ENCODE assay signal across 1 cellular context in the genomic region with DNA sequence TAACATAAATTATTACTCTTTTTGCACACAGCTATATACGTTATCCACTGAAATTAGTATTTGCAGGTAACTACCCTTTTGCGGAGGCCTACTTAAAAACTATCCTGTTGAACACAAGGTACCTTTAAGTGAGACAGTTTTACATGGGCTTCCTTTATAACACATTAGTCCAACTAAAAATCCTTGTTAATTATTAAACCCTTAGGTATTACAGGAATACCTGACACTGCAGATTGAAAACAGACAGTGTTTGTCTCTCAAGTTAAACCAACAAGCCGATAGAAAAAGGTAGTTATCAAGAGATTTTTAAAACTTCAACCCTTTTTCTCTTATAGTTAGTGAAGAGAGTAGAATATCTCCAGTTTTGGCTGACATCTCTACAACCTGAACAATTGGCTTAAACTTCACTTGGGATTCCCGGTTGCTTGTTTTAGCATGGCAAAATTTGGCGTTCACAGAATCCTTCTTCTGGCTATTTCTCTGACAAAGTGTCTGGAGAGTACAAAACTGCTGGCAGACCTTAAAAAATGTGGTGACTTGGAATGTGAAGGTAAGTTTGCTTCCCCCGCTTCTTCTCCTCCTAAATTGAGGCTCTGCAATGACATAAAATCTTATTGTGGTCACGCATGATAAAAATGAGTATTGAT.
A peak's percentile ranks its signal among the peaks of the same experiment; 100 is the strongest.
TF ChIP-seq lines count a peak whose summit lies in the region.

A gene with protein sequence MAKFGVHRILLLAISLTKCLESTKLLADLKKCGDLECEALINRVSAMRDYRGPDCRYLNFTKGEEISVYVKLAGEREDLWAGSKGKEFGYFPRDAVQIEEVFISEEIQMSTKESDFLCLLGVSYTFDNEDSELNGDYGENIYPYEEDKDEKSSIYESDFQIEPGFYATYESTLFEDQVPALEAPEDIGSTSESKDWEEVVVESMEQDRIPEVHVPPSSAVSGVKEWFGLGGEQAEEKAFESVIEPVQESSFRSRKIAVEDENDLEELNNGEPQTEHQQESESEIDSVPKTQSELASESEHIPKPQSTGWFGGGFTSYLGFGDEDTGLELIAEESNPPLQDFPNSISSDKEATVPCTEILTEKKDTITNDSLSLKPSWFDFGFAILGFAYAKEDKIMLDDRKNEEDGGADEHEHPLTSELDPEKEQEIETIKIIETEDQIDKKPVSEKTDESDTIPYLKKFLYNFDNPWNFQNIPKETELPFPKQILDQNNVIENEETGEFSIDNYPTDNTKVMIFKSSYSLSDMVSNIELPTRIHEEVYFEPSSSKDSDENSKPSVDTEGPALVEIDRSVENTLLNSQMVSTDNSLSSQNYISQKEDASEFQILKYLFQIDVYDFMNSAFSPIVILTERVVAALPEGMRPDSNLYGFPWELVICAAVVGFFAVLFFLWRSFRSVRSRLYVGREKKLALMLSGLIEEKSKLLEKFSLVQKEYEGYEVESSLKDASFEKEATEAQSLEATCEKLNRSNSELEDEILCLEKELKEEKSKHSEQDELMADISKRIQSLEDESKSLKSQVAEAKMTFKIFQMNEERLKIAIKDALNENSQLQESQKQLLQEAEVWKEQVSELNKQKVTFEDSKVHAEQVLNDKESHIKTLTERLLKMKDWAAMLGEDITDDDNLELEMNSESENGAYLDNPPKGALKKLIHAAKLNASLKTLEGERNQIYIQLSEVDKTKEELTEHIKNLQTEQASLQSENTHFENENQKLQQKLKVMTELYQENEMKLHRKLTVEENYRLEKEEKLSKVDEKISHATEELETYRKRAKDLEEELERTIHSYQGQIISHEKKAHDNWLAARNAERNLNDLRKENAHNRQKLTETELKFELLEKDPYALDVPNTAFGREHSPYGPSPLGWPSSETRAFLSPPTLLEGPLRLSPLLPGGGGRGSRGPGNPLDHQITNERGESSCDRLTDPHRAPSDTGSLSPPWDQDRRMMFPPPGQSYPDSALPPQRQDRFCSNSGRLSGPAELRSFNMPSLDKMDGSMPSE (N-terminal part only) (plus strand): TSS at position 236 of the 647 bp plus-strand sequence. CDS start 200 bp downstream, at position 436.

TF ChIP-seq in HepG2, 621 proteins besides CTCF, POLR2A, EP300 and RAD21 (continued from another document and continues in another):
- TF ChIP-seq PCBP2 (optimal IDR thresholded peaks at IDR 0.05; ENCODE audit: low read depth, low read length, poor library complexity, severe bottlenecking) (no peak), HNRNPK (IDR thresholded peaks at IDR 0.05; ENCODE audit: low read depth, low read length, poor library complexity, severe bottlenecking) (no peak), SIX4 (CRISPR knock-in tag; IDR thresholded peaks at IDR 0.05) (no peak), ARNT2 (CRISPR knock-in tag; IDR thresholded peaks at IDR 0.05; ENCODE audit: low read depth) (no peak), ZSCAN20 (CRISPR knock-in tag; IDR thresholded peaks at IDR 0.05; ENCODE audit: borderline replicate concordance) (peak; percentile 85; the same call in 1 of the 2 replicates), IRF2 (CRISPR knock-in tag; IDR thresholded peaks at IDR 0.05) (peak; percentile 78; the same call in 1 of the 2 replicates), CBX5 (CRISPR knock-in tag; IDR thresholded peaks at IDR 0.05; ENCODE audit: borderline replicate concordance) (no peak), ZNF12 (CRISPR knock-in tag; IDR thresholded peaks at IDR 0.05) (0 out of 2 replicates have a peak, but pooled peaks have one; percentile 6), SAP130 (CRISPR knock-in tag; IDR thresholded peaks at IDR 0.05; ENCODE audit: low read depth) (peak; percentile 92), NFE2 (CRISPR knock-in tag; IDR thresholded peaks at IDR 0.05) (no peak), ZNF660 (CRISPR knock-in tag; IDR thresholded peaks at IDR 0.05; ENCODE audit: borderline replicate concordance, low read depth) (no peak), TP53 (CRISPR knock-in tag; conservative IDR thresholded peaks at IDR 0.05) (no peak), MAFK (conservative IDR thresholded peaks at IDR 0.05 in 1 of 2, IDR thresholded peaks at IDR 0.05 in 1 of 2; ENCODE audit: low read length in 2 of 2) (peak; percentile 94 to 97), BCL6 (CRISPR knock-in tag; IDR thresholded peaks at IDR 0.05) (no peak), ARHGAP35 (CRISPR knock-in tag; IDR thresholded peaks at IDR 0.05; ENCODE audit: borderline replicate concordance) (no peak), EZH2 (conservative IDR thresholded peaks at IDR 0.05; ENCODE audit: low read depth, low read length) (no peak), BHLHE40 (IDR thresholded peaks at IDR 0.05; ENCODE audit: low read length) (no peak), ZNF501 (CRISPR knock-in tag; IDR thresholded peaks at IDR 0.05) (no peak), ZKSCAN1 (IDR thresholded peaks at IDR 0.05; ENCODE audit: low read length) (no peak; the same call in 1 of the 2 replicates), TAF15 (IDR thresholded peaks at IDR 0.05; ENCODE audit: low read depth, low read length, poor library complexity, severe bottlenecking) (no peak), MBD4 (IDR thresholded peaks at IDR 0.05; ENCODE audit: borderline replicate concordance, low read length) (peak; percentile 65; the same call in 1 of the 2 replicates), ZNF337 (CRISPR knock-in tag; IDR thresholded peaks at IDR 0.05; ENCODE audit: borderline replicate concordance, low read depth) (no peak)
- TF ChIP-seq, protein P1, sequence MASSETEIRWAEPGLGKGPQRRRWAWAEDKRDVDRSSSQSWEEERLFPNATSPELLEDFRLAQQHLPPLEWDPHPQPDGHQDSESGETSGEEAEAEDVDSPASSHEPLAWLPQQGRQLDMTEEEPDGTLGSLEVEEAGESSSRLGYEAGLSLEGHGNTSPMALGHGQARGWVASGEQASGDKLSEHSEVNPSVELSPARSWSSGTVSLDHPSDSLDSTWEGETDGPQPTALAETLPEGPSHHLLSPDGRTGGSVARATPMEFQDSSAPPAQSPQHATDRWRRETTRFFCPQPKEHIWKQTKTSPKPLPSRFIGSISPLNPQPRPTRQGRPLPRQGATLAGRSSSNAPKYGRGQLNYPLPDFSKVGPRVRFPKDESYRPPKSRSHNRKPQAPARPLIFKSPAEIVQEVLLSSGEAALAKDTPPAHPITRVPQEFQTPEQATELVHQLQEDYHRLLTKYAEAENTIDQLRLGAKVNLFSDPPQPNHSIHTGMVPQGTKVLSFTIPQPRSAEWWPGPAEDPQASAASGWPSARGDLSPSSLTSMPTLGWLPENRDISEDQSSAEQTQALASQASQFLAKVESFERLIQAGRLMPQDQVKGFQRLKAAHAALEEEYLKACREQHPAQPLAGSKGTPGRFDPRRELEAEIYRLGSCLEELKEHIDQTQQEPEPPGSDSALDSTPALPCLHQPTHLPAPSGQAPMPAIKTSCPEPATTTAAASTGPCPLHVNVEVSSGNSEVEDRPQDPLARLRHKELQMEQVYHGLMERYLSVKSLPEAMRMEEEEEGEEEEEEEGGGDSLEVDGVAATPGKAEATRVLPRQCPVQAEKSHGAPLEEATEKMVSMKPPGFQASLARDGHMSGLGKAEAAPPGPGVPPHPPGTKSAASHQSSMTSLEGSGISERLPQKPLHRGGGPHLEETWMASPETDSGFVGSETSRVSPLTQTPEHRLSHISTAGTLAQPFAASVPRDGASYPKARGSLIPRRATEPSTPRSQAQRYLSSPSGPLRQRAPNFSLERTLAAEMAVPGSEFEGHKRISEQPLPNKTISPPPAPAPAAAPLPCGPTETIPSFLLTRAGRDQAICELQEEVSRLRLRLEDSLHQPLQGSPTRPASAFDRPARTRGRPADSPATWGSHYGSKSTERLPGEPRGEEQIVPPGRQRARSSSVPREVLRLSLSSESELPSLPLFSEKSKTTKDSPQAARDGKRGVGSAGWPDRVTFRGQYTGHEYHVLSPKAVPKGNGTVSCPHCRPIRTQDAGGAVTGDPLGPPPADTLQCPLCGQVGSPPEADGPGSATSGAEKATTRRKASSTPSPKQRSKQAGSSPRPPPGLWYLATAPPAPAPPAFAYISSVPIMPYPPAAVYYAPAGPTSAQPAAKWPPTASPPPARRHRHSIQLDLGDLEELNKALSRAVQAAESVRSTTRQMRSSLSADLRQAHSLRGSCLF (CRISPR knock-in tag; IDR thresholded peaks at IDR 0.05; ENCODE audit: borderline replicate concordance), result no peak
- TF ChIP-seq, protein P2, sequence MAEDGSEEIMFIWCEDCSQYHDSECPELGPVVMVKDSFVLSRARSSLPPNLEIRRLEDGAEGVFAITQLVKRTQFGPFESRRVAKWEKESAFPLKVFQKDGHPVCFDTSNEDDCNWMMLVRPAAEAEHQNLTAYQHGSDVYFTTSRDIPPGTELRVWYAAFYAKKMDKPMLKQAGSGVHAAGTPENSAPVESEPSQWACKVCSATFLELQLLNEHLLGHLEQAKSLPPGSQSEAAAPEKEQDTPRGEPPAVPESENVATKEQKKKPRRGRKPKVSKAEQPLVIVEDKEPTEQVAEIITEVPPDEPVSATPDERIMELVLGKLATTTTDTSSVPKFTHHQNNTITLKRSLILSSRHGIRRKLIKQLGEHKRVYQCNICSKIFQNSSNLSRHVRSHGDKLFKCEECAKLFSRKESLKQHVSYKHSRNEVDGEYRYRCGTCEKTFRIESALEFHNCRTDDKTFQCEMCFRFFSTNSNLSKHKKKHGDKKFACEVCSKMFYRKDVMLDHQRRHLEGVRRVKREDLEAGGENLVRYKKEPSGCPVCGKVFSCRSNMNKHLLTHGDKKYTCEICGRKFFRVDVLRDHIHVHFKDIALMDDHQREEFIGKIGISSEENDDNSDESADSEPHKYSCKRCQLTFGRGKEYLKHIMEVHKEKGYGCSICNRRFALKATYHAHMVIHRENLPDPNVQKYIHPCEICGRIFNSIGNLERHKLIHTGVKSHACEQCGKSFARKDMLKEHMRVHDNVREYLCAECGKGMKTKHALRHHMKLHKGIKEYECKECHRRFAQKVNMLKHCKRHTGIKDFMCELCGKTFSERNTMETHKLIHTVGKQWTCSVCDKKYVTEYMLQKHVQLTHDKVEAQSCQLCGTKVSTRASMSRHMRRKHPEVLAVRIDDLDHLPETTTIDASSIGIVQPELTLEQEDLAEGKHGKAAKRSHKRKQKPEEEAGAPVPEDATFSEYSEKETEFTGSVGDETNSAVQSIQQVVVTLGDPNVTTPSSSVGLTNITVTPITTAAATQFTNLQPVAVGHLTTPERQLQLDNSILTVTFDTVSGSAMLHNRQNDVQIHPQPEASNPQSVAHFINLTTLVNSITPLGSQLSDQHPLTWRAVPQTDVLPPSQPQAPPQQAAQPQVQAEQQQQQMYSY (CRISPR knock-in tag; IDR thresholded peaks at IDR 0.05), result no peak
- TF ChIP-seq, protein P3, sequence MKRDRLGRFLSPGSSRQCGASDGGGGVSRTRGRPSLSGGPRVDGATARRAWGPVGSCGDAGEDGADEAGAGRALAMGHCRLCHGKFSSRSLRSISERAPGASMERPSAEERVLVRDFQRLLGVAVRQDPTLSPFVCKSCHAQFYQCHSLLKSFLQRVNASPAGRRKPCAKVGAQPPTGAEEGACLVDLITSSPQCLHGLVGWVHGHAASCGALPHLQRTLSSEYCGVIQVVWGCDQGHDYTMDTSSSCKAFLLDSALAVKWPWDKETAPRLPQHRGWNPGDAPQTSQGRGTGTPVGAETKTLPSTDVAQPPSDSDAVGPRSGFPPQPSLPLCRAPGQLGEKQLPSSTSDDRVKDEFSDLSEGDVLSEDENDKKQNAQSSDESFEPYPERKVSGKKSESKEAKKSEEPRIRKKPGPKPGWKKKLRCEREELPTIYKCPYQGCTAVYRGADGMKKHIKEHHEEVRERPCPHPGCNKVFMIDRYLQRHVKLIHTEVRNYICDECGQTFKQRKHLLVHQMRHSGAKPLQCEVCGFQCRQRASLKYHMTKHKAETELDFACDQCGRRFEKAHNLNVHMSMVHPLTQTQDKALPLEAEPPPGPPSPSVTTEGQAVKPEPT (CRISPR knock-in tag; IDR thresholded peaks at IDR 0.05; ENCODE audit: low read depth), result peak; percentile 96
- TF ChIP-seq, protein P4, sequence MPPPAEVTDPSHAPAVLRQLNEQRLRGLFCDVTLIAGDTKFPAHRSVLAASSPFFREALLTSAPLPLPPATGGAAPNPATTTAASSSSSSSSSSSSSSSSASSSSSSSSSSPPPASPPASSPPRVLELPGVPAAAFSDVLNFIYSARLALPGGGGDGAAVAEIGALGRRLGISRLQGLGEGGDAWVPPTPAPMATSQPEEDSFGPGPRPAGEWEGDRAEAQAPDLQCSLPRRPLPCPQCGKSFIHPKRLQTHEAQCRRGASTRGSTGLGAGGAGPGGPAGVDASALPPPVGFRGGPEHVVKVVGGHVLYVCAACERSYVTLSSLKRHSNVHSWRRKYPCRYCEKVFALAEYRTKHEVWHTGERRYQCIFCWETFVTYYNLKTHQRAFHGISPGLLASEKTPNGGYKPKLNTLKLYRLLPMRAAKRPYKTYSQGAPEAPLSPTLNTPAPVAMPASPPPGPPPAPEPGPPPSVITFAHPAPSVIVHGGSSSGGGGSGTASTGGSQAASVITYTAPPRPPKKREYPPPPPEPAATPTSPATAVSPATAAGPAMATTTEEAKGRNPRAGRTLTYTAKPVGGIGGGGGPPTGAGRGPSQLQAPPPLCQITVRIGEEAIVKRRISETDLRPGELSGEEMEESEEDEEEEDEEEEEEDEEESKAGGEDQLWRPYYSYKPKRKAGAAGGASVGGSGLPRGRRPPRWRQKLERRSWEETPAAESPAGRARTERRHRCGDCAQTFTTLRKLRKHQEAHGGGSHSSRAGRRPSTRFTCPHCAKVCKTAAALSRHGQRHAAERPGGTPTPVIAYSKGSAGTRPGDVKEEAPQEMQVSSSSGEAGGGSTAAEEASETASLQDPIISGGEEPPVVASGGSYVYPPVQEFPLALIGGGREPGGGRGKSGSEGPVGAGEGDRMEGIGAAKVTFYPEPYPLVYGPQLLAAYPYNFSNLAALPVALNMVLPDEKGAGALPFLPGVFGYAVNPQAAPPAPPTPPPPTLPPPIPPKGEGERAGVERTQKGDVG (CRISPR knock-in tag; IDR thresholded peaks at IDR 0.05; ENCODE audit: borderline replicate concordance), result no peak
- TF ChIP-seq, protein P5, sequence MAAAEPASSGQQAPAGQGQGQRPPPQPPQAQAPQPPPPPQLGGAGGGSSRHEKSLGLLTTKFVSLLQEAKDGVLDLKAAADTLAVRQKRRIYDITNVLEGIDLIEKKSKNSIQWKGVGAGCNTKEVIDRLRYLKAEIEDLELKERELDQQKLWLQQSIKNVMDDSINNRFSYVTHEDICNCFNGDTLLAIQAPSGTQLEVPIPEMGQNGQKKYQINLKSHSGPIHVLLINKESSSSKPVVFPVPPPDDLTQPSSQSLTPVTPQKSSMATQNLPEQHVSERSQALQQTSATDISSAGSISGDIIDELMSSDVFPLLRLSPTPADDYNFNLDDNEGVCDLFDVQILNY (CRISPR knock-in tag; conservative IDR thresholded peaks at IDR 0.05), result no peak
